ENCODE assay signal across 23 cellular contexts in the genomic region with DNA sequence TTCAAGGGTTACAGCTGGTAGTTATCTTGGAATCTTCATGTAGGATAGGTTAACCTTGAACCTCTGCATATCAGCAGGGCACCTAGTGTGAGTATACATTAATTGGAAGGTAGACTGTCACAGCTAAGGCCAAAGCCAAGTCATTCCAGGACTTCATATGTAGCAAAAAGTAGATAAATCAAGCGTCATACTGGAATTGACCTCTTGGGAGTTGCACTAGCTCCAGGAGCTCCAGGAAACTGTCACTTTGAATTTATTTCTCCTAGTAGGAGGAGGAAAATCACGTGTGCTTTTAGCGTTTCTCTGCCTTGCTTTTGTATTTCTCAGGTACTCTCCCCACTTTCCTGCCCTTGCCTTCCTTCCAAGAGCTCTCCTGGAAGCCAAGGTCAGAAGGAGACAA. TPM values are rescaled to one million over a fixed set of nuclear protein-coding genes. Genes with fewer than 3 reads are reported as not detected.
DNase-seq lines count a peak whose midpoint lies in the region; ATAC-seq and TF ChIP-seq lines count a peak whose summit lies in the region.
"Had no signal": no experiment of that assay in that cellular context is flagged by ENCODE, and none has a peak within 500 bp of the region (broad histone marks: within the 10 kb centered on the region; RNA-seq: fewer than 3 reads in every experiment).

No MANE protein-coding gene starts in this region.

- H3K79me2 ChIP-seq in PC-3 (ENCODE audit: low read length) = no peaks in the 10 kb centered on the region

- no peak overlapping the region for H2AFZ ChIP-seq in PC-3 (ENCODE audit: low read length)

- TF ChIP-seq CTCF in gastrocnemius medialis (IDR thresholded peaks at IDR 0.05 in 4 of 5, conservative IDR thresholded peaks at IDR 0.05 in 1 of 5) (peak in 1 of 5 experiments; percentile 13), PC-3 (conservative IDR thresholded peaks at IDR 0.05; ENCODE audit: low read depth, low read length) (no peak)

- H3K36me3 Mint-ChIP-seq in activated T-cell treated with anti-CD3 and anti-CD28 coated beads, Interleukin-2, amount 50 U/mL, for 24 hours (ENCODE audit: low read depth) = peaks cover 65% of the 10 kb centered on the region
- H3K36me3 Mint-ChIP-seq in IgD-negative memory B cell = peaks cover 29% of the 10 kb centered on the region
- peaks cover 62% of the 10 kb centered on the region for H3K36me3 Mint-ChIP-seq in effector memory CD8-positive, alpha-beta T cell (ENCODE audit: insufficient read depth)

- CTCF ChIA-PET in PC-3 (lab: Charles Lee) = no interaction called here

- H3K9me2 ChIP-seq in PC-3 (replicated peaks; ENCODE audit: low read length) = no peaks in the 10 kb centered on the region

- no peaks in the 10 kb centered on the region for H3K27me3 Mint-ChIP-seq in activated T-cell treated with anti-CD3 and anti-CD28 coated beads, Interleukin-2, amount 50 U/mL, for 24 hours
- peaks cover 1% of the 10 kb centered on the region for H3K27me3 Mint-ChIP-seq in IgD-negative memory B cell
- no peaks in the 10 kb centered on the region for H3K27me3 Mint-ChIP-seq in effector memory CD8-positive, alpha-beta T cell

- H3F3A ChIP-seq in PC-3 (ENCODE audit: low read length, unreplicated experiment) = peaks cover 4% of the 10 kb centered on the region

- POLR2A ChIA-PET in PC-3 (lab: Charles Lee; ENCODE audit: unreplicated experiment) = no interaction called here

- DNase-seq in activated T-cell treated with anti-CD3 and anti-CD28 coated beads, Interleukin-2, amount 50 U/mL, for 24 hours = no peak
- DNase-seq in activated T-cell treated with anti-CD3 and anti-CD28 coated beads, Interleukin-2, amount 50 U/mL, for 48 hours = no peak
- no peak for DNase-seq in effector memory CD8-positive, alpha-beta T cell
- no peak for DNase-seq in gastrocnemius medialis
- DNase-seq in amniotic stem cell (lab: John Stamatoyannopoulos, UW) = no peak
- no peak for DNase-seq in PC-3
- DNase-seq: activated naive CD4-positive, alpha-beta T cell; brain microvascular endothelial cell; DMS79; foreskin fibroblast; hippocampal formation; islet precursor cell; mammary epithelial cell; NCI-H226; spleen; T1000; testis had no signal

- intact Hi-C loops in gastrocnemius medialis (cut with DNase I; ENCODE audit: low total_unique reads) (loop anchor here (5.0 kb wide), 1 partner anchor 183 kb away; no protein-coding TSS in a partner anchor), PC-3 (cut with micrococcal nuclease) (no loop called here)

- H3K4me3 ChIP-seq in gastrocnemius medialis = no peak overlapping the region
- no peak overlapping the region for H3K4me3 ChIP-seq in PC-3 (ENCODE audit: low read length)
- H3K4me3 ChIP-seq: coronary artery, prostate gland, SJSA1, spleen, testis had no signal

- no peaks in the 10 kb centered on the region for H4K20me1 ChIP-seq in PC-3 (ENCODE audit: low read length)

- no peaks in the 10 kb centered on the region for H3K36me3 ChIP-seq in gastrocnemius medialis
- H3K36me3 ChIP-seq in PC-3 (ENCODE audit: low read depth, low read length) = no peaks in the 10 kb centered on the region
- H3K36me3 ChIP-seq: brain microvascular endothelial cell, prostate gland, SJSA1 had no signal

- TF ChIP-seq POLR2A in gastrocnemius medialis (IDR thresholded peaks at IDR 0.05) = no peak

- H3K9me3 ChIP-seq in gastrocnemius medialis (no peaks in the 10 kb centered on the region), PC-3 (ENCODE audit: low read length) (no peaks in the 10 kb centered on the region)
- H3K9me3 ChIP-seq: prostate gland, SJSA1, spleen, testis had no signal

- no peak overlapping the region for H3K4me2 ChIP-seq in PC-3 (ENCODE audit: low read length)

- H3K4me1 ChIP-seq in gastrocnemius medialis (peaks cover 74 to 76% of the 10 kb centered on the region in 2 donors), PC-3 (ENCODE audit: insufficient read depth, low read length) (peaks cover 48% of the 10 kb centered on the region)
- H3K4me1 ChIP-seq: prostate gland had no signal

- ATAC-seq in effector memory CD8-positive, alpha-beta T cell (replicated peaks) = no peak
- ATAC-seq in gastrocnemius medialis = peak in 1 of 2 donors; percentile 33
- ATAC-seq in PC-3 = no peak
- ATAC-seq in GM19455 (IDR thresholded peaks at IDR 0.05; ENCODE audit: unreplicated experiment) = no peak

- peaks cover 94% of the 10 kb centered on the region for H3K4me1 Mint-ChIP-seq in activated T-cell treated with anti-CD3 and anti-CD28 coated beads, Interleukin-2, amount 50 U/mL, for 24 hours (ENCODE audit: low read depth)
- H3K4me1 Mint-ChIP-seq in IgD-negative memory B cell = peaks cover 76 to 86% (median 77%) of the 10 kb centered on the region in 3 donors
- peaks cover 81 to 94% of the 10 kb centered on the region in 2 donors for H3K4me1 Mint-ChIP-seq in effector memory CD8-positive, alpha-beta T cell (ENCODE audit: low read depth in 2 of 2)

- no peak overlapping the region for H3K4me3 Mint-ChIP-seq in activated T-cell treated with anti-CD3 and anti-CD28 coated beads, Interleukin-2, amount 50 U/mL, for 24 hours
- H3K4me3 Mint-ChIP-seq in IgD-negative memory B cell = peak overlapping the region; percentile 9 to 77 (median 32)
- H3K4me3 Mint-ChIP-seq in effector memory CD8-positive, alpha-beta T cell = peak overlapping the region in 1 of 2 donors; percentile 53

- H3K27me3 ChIP-seq in gastrocnemius medialis = no peaks in the 10 kb centered on the region
- no peaks in the 10 kb centered on the region for H3K27me3 ChIP-seq in PC-3 (ENCODE audit: low read length)
- H3K27me3 ChIP-seq: SJSA1, spleen, testis had no signal

- peak overlapping the region; percentile 94 for H3K27ac Mint-ChIP-seq in activated T-cell treated with anti-CD3 and anti-CD28 coated beads, Interleukin-2, amount 50 U/mL, for 24 hours
- peak overlapping the region; percentile 7 to 97 (median 37) for H3K27ac Mint-ChIP-seq in IgD-negative memory B cell
- H3K27ac Mint-ChIP-seq in effector memory CD8-positive, alpha-beta T cell = peak overlapping the region; percentile 26 to 93

- peaks cover 16% of the 10 kb centered on the region for H3K9me3 Mint-ChIP-seq in activated T-cell treated with anti-CD3 and anti-CD28 coated beads, Interleukin-2, amount 50 U/mL, for 24 hours
- peaks cover 0 to 2% (median 0%) of the 10 kb centered on the region in 3 donors for H3K9me3 Mint-ChIP-seq in IgD-negative memory B cell
- H3K9me3 Mint-ChIP-seq in effector memory CD8-positive, alpha-beta T cell = no peaks in the 10 kb centered on the region

- H3K9ac ChIP-seq in PC-3 (ENCODE audit: low read length) = no peak overlapping the region

- in situ Hi-C loops in gastrocnemius medialis (cut with MboI; ENCODE audit: low sequenced_read_pairs in 4 of 4) = no loop called here

- H3K27ac ChIP-seq in gastrocnemius medialis = peak overlapping the region; percentile 87 to 93 (median 89)
- no peak overlapping the region for H3K27ac ChIP-seq in PC-3 (ENCODE audit: low read length)
- H3K27ac ChIP-seq: brain microvascular endothelial cell, coronary artery, HL-60, SJSA1, testis had no signal

- no TSS peak for BruUV-seq in PC-3 (replicated peaks; lab: Mats Ljungman, UMichigan)

RNA-seq across cellular contexts. Expression of gene RIPOR2, which starts 30.3 kb away (rescaled TPM):
- polyA plus RNA-seq in IgD-negative memory B cell = 561 TPM
- total RNA-seq in gastrocnemius medialis = 10 to 100 TPM in 3 of 4 donors, 1 to 10 TPM in 1; 5.2 to 34.0 (median 21.2) TPM
- 0.44 and 0.52 TPM in 2 replicates for total RNA-seq in PC-3 (2014; rRNA removed)

Comparison
In these comparisons a context has a peak if more than half of its experiments do, and no peak if none do; other contexts are left out.
1. H3K27ac Mint-ChIP-seq: peak in every context shown above with its lines; median percentile 94 in activated T-cell treated with anti-CD3 and anti-CD28 coated beads, Interleukin-2, amount 50 U/mL, for 24 hours; 60 in effector memory CD8-positive, alpha-beta T cell; 37 in IgD-negative memory B cell.